Comparison of ENCODE assay signal across 8 cellular contexts in genomic region chr19:41265376-41266153, GRCh38. TPM values are rescaled to one million over a fixed set of nuclear protein-coding genes. Genes with fewer than 3 reads are reported as not detected.
DNase-seq lines count a peak whose midpoint lies in the region; ATAC-seq and TF ChIP-seq lines count a peak whose summit lies in the region.

No MANE protein-coding gene starts in this region.

- peak overlapping the region; percentile 100 for H3K27ac Mint-ChIP-seq in central memory CD8-positive, alpha-beta T cell (ENCODE audit: low read depth)
- peak overlapping the region; percentile 99 for H3K27ac Mint-ChIP-seq in memory B cell

- in situ Hi-C loops in Panc1 (cut with HindIII; ENCODE audit: low pct_unique_long_range_greater_than_20kb, low sequenced_read_pairs), result no loop called here

- CTCF ChIA-PET in Panc1 (lab: Charles Lee), result no interaction called here

- peak overlapping the region; percentile 97 for H3K27ac ChIP-seq in Panc1 (ENCODE audit: low read length)
- peak overlapping the region; percentile 98 for H3K27ac ChIP-seq in urinary bladder (ENCODE audit: low read depth)

- BruUV-seq in Panc1 (replicated peaks; lab: Mats Ljungman, UMichigan), result no TSS peak

- no peak for TF ChIP-seq CTCF in Panc1 (IDR thresholded peaks at IDR 0.05)

- peaks cover 18% of the 10 kb centered on the region for H3K4me1 ChIP-seq in Panc1 (ENCODE audit: control insufficient read depth, insufficient read depth, low read length)
- peaks cover 2% of the 10 kb centered on the region for H3K4me1 ChIP-seq in urinary bladder (ENCODE audit: insufficient read depth)

- H3K27me3 Mint-ChIP-seq in central memory CD8-positive, alpha-beta T cell, result no peaks in the 10 kb centered on the region
- no peaks in the 10 kb centered on the region for H3K27me3 Mint-ChIP-seq in memory B cell

- H3K4me1 Mint-ChIP-seq in central memory CD8-positive, alpha-beta T cell, result peaks cover 54% of the 10 kb centered on the region
- H3K4me1 Mint-ChIP-seq in memory B cell, result peaks cover 37% of the 10 kb centered on the region

- 9% methylated on average over 17 of the region's 17 CpGs for WGBS in urinary bladder

- H3K27me3 ChIP-seq in Panc1 (ENCODE audit: control insufficient read depth, insufficient read depth, low read length), result no peaks in the 10 kb centered on the region

- H3K36me3 ChIP-seq in Panc1 (ENCODE audit: control insufficient read depth, insufficient read depth, low read length) (peaks cover 5% of the 10 kb centered on the region), urinary bladder (ENCODE audit: insufficient read depth) (peaks cover 4% of the 10 kb centered on the region)

- intact Hi-C loops in Panc1 (cut with micrococcal nuclease; ENCODE audit: unreplicated experiment), result no loop called here

- POLR2A ChIA-PET in Panc1 (lab: Charles Lee), result no interaction called here

- H3K4me3 ChIP-seq in Panc1 (ENCODE audit: low read depth in 2 of 2, low read length in 2 of 2), result peak overlapping the region; percentile 76 to 84
- peak overlapping the region; percentile 85 for H3K4me3 ChIP-seq in urinary bladder (ENCODE audit: low read depth, low read length)

- H3K36me3 Mint-ChIP-seq in central memory CD8-positive, alpha-beta T cell (ENCODE audit: insufficient read depth), result peaks cover 55% of the 10 kb centered on the region
- peaks cover 3% of the 10 kb centered on the region for H3K36me3 Mint-ChIP-seq in memory B cell

- H3K9me3 Mint-ChIP-seq in central memory CD8-positive, alpha-beta T cell, result no peaks in the 10 kb centered on the region
- no peaks in the 10 kb centered on the region for H3K9me3 Mint-ChIP-seq in memory B cell

- DNase-seq in DMS53 (lab: John Stamatoyannopoulos, UW) (peak; percentile 61), DMS53 treated with DMSO at 0.1 percent for 48 hours (lab: John Stamatoyannopoulos, UW; ENCODE audit: unreplicated experiment) (no peak), Panc1 (ENCODE audit: low read depth, low spot score) (no peak), memory B cell (ENCODE audit: low spot score in 2 of 2) (peak in 1 of 2 donors; percentile 22), 8988T (no peak)
- no peak for DNase-seq in central memory CD8-positive, alpha-beta T cell (ENCODE audit: low spot score in 2 of 2)

- H3K4me3 Mint-ChIP-seq in central memory CD8-positive, alpha-beta T cell, result peak overlapping the region; percentile 97
- H3K4me3 Mint-ChIP-seq in memory B cell, result peak overlapping the region; percentile 97

- H3K9me3 ChIP-seq in Panc1 (ENCODE audit: control insufficient read depth, insufficient read depth, low read depth, low read length), result no peaks in the 10 kb centered on the region

- ATAC-seq in Panc1 (no peak), memory B cell (ENCODE audit: low read depth) (no peak), GM21526 (IDR thresholded peaks at IDR 0.05; ENCODE audit: low FRiP score, unreplicated experiment) (no peak)
- no peak for ATAC-seq in central memory CD8-positive, alpha-beta T cell (replicated peaks; ENCODE audit: extremely low read depth, poor library complexity, severe bottlenecking)

RNA-seq across cellular contexts. Expression of gene HNRNPUL1, which starts 1.4 kb away (rescaled TPM):
- 183 TPM for total RNA-seq in Panc1 (2021; ENCODE audit: unreplicated experiment)
- 148 TPM for polyA plus RNA-seq in Panc1 (2012; ENCODE audit: insufficient read length)
- 79.3 TPM for total RNA-seq in urinary bladder
- 123 TPM for polyA plus RNA-seq in urinary bladder

RNA-seq across cellular contexts. Expression of gene CCDC97, which starts 44.4 kb away (rescaled TPM):
- total RNA-seq in Panc1 (2021; ENCODE audit: unreplicated experiment) (25.5 TPM), urinary bladder (7.2 TPM)
- 23.1 TPM for polyA plus RNA-seq in Panc1 (2012; ENCODE audit: insufficient read length)
- 18.0 TPM for polyA plus RNA-seq in urinary bladder

RNA-seq across cellular contexts. Expression of gene AXL, which starts 46.5 kb away (rescaled TPM):
- total RNA-seq in Panc1 (2021; ENCODE audit: unreplicated experiment) (128 TPM), urinary bladder (53.7 TPM)
- 87.2 TPM for polyA plus RNA-seq in Panc1 (2012; ENCODE audit: insufficient read length)
- 55.0 TPM for polyA plus RNA-seq in urinary bladder
